Comparison of ENCODE assay signal across 8 cellular contexts in the genomic region with DNA sequence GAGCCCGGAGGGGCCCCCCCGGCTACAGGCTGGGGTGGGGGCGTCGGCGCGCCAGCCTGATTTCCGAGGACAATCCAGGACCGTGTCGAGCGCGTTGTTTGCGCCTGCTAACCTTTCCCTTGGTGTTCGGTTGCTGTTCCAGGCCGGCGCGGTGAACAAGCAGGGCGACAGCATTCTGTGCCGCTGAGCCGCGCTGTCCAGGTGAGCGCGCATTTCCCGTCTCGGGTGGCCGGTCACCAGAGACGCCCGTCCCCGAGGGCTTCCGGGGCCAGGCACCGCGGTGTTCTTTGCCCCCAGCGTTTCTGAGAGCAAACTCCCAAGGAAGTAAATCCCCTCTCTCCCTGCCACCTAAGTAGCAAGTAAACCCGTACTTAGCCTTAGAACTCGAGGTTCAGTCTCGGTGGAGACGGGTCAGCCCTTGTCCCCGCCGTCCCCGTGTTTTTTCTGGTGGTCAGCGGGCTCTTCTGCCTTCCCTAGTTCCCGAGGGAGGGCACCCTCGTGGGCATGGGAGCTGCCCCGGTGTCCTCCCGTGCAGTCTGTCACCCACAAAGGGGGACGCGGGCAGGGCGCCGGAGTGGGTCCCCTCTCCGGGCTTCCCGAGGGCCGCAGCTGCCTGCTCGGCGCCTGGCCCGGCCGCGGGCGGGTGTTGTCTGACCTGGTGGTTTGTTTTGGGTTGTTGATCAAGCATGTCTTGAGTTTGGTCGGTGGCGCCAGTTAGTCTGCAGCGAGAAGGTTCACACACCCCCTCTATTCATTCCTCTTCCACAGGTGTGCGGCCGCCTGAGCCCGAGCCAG. TPM values are rescaled to one million over a fixed set of nuclear protein-coding genes. Genes with fewer than 3 reads are reported as not detected.
DNase-seq lines count a peak whose midpoint lies in the region; FAIRE-seq and TF ChIP-seq lines count a peak whose summit lies in the region.

No MANE protein-coding gene starts in this region.

- no peaks in the 10 kb centered on the region for H3K27me3 ChIP-seq in adipocyte (replicated peaks; ENCODE audit: control insufficient read depth, insufficient read depth, low read length)
- no peaks in the 10 kb centered on the region for H3K27me3 ChIP-seq in iPS DF 6.9 (ENCODE audit: control insufficient read depth, insufficient read depth, low read length)
- peaks cover 0 to 8% of the 10 kb centered on the region in 2 donors for H3K27me3 ChIP-seq in small intestine (ENCODE audit: control insufficient read depth in 2 of 2, insufficient read depth in 2 of 2, low read length in 2 of 2)

- peaks cover 0 to 2% (median 0%) of the 10 kb centered on the region in 6 donors for H3K9me3 Mint-ChIP-seq in immature natural killer cell

- FAIRE-seq in small intestine (lab: Jason Lieb, UNC) = no peak

- peak; percentile 85 for DNase-seq in DMS153 treated with DMSO at 0.1 percent for 48 hours (lab: John Stamatoyannopoulos, UW; ENCODE audit: unreplicated experiment)
- peak; percentile 59 for DNase-seq in adipocyte (ENCODE audit: low read depth)
- DNase-seq in iPS DF 6.9 (ENCODE audit: low read depth, low spot score) = no peak
- DNase-seq in small intestine = peak; percentile 41
- no peak for DNase-seq in immature natural killer cell
- DNase-seq in effector CD8-positive, alpha-beta T cell (lab: John Stamatoyannopoulos, UW) = no peak
- no peak for DNase-seq in T-helper 2 cell

- no CpG with 5 or more reads among the region's 63 CpGs for WGBS in iPS DF 6.9 (ENCODE audit: insufficient coverage, insufficient read length)
- WGBS in small intestine, 3 donors = 0 to 3% (median 1%) methylated on average over 60 to 63 of the region's 63 CpGs

- H3K36me3 ChIP-seq in adipocyte (ENCODE audit: control insufficient read depth, insufficient read depth, low read length, severe bottlenecking) = peaks cover 9% of the 10 kb centered on the region
- H3K36me3 ChIP-seq in iPS DF 6.9 (ENCODE audit: control insufficient read depth, insufficient read depth, low read length) = no peaks in the 10 kb centered on the region
- no peaks in the 10 kb centered on the region for H3K36me3 ChIP-seq in small intestine (ENCODE audit: control insufficient read depth in 2 of 2, insufficient read depth in 2 of 2, low read length in 2 of 2)

- H3K27me3 Mint-ChIP-seq in immature natural killer cell (ENCODE audit: low read depth in 3 of 3) = peaks cover 20 to 31% (median 26%) of the 10 kb centered on the region in 3 donors

- peak overlapping the region; percentile 95 for H3K9ac ChIP-seq in adipocyte (ENCODE audit: low read length)

- TF ChIP-seq RAD21 in Ishikawa (IDR thresholded peaks at IDR 0.05; ENCODE audit: low read depth) = no peak

- H3K27ac Mint-ChIP-seq in immature natural killer cell = no peak overlapping the region

- H3K9me3 ChIP-seq in adipocyte (ENCODE audit: control insufficient read depth, low read length) = no peaks in the 10 kb centered on the region
- H3K9me3 ChIP-seq in iPS DF 6.9 (ENCODE audit: control insufficient read depth, insufficient read depth, low read length) = no peaks in the 10 kb centered on the region
- no peaks in the 10 kb centered on the region for H3K9me3 ChIP-seq in small intestine (ENCODE audit: control insufficient read depth, low read depth)

- H3K4me1 Mint-ChIP-seq in immature natural killer cell = peaks cover 9 to 13% of the 10 kb centered on the region in 2 donors

- peak; percentile 51; the same call in 1 of the 2 replicates for TF ChIP-seq EP300 in Ishikawa (IDR thresholded peaks at IDR 0.05; ENCODE audit: borderline replicate concordance)

- no peaks in the 10 kb centered on the region for H3K36me3 Mint-ChIP-seq in immature natural killer cell

- H3K4me3 Mint-ChIP-seq in immature natural killer cell = peak overlapping the region in 2 of 5 donors; percentile 22 to 51

- H3K27ac ChIP-seq in iPS DF 6.9 (ENCODE audit: low read length) (no peak overlapping the region), small intestine (ENCODE audit: low read depth in 1 of 2, low read length in 1 of 2) (peak overlapping the region; percentile 24 to 94)

- peak overlapping the region; percentile 94 for H3K4me3 ChIP-seq in adipocyte (ENCODE audit: low read length)
- peak overlapping the region; percentile 90; the same call in 1 of the 2 replicates for H3K4me3 ChIP-seq in iPS DF 6.9 (ENCODE audit: low read length)
- peak overlapping the region; percentile 65 to 85 for H3K4me3 ChIP-seq in small intestine (ENCODE audit: low read depth in 1 of 2, low read length in 2 of 2)

- H3K4me1 ChIP-seq in adipocyte (ENCODE audit: control insufficient read depth, insufficient read depth, low read length) = peaks cover 14% of the 10 kb centered on the region
- no peaks in the 10 kb centered on the region for H3K4me1 ChIP-seq in iPS DF 6.9 (ENCODE audit: control insufficient read depth, insufficient read depth, low read length)
- H3K4me1 ChIP-seq in small intestine (ENCODE audit: control insufficient read depth in 2 of 2, insufficient read depth in 1 of 2, low read depth in 1 of 2, low read length in 1 of 2) = no peaks in the 10 kb centered on the region

TF ChIP-seq in Ishikawa, 13 proteins besides CTCF, POLR2A, EP300 and RAD21:
- TF ChIP-seq, protein P1, sequence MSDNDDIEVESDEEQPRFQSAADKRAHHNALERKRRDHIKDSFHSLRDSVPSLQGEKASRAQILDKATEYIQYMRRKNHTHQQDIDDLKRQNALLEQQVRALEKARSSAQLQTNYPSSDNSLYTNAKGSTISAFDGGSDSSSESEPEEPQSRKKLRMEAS (IDR thresholded peaks at IDR 0.05) = no peak
- TF ChIP-seq, protein P2, sequence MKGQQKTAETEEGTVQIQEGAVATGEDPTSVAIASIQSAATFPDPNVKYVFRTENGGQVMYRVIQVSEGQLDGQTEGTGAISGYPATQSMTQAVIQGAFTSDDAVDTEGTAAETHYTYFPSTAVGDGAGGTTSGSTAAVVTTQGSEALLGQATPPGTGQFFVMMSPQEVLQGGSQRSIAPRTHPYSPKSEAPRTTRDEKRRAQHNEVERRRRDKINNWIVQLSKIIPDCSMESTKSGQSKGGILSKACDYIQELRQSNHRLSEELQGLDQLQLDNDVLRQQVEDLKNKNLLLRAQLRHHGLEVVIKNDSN (IDR thresholded peaks at IDR 0.05) = no peak
- TF ChIP-seq CREB1 (IDR thresholded peaks at IDR 0.05; ENCODE audit: low read depth) (no peak), CEBPB (IDR thresholded peaks at IDR 0.05) (no peak), ZBTB7A (IDR thresholded peaks at IDR 0.05; ENCODE audit: low read depth) (peak; percentile 19; the same call in 1 of the 2 replicates), EGR1 (IDR thresholded peaks at IDR 0.05) (no peak), FOXM1 (IDR thresholded peaks at IDR 0.05; ENCODE audit: borderline replicate concordance, low read depth) (0 out of 2 replicates have a peak, but pooled peaks have one; percentile 23), NFIC (IDR thresholded peaks at IDR 0.05) (peak; percentile 52), YY1 (IDR thresholded peaks at IDR 0.05; ENCODE audit: low read depth) (no peak), TCF12 (IDR thresholded peaks at IDR 0.05; ENCODE audit: low read depth) (peak; percentile 74; the same call in 1 of the 2 replicates), TEAD4 (IDR thresholded peaks at IDR 0.05) (no peak), TAF1 (IDR thresholded peaks at IDR 0.05; ENCODE audit: low read depth) (no peak; the same call in 1 of the 2 replicates)
- TF ChIP-seq, protein P3, sequence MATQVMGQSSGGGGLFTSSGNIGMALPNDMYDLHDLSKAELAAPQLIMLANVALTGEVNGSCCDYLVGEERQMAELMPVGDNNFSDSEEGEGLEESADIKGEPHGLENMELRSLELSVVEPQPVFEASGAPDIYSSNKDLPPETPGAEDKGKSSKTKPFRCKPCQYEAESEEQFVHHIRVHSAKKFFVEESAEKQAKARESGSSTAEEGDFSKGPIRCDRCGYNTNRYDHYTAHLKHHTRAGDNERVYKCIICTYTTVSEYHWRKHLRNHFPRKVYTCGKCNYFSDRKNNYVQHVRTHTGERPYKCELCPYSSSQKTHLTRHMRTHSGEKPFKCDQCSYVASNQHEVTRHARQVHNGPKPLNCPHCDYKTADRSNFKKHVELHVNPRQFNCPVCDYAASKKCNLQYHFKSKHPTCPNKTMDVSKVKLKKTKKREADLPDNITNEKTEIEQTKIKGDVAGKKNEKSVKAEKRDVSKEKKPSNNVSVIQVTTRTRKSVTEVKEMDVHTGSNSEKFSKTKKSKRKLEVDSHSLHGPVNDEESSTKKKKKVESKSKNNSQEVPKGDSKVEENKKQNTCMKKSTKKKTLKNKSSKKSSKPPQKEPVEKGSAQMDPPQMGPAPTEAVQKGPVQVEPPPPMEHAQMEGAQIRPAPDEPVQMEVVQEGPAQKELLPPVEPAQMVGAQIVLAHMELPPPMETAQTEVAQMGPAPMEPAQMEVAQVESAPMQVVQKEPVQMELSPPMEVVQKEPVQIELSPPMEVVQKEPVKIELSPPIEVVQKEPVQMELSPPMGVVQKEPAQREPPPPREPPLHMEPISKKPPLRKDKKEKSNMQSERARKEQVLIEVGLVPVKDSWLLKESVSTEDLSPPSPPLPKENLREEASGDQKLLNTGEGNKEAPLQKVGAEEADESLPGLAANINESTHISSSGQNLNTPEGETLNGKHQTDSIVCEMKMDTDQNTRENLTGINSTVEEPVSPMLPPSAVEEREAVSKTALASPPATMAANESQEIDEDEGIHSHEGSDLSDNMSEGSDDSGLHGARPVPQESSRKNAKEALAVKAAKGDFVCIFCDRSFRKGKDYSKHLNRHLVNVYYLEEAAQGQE (IDR thresholded peaks at IDR 0.05; ENCODE audit: low read depth) = no peak

RNA-seq across cellular contexts. Expression of a gene that starts 1.5 kb away (rescaled TPM):
- polyA plus RNA-seq in small intestine (10 to 100 TPM in 1 of 3 donors, 1 to 10 TPM in 2; 2.5 to 10.1 (median 4.6) TPM), immature natural killer cell (not detected)

Comparison
In these comparisons a context has a peak if more than half of its experiments do, and no peak if none do; other contexts are left out.
1. DNase-seq: peak in DMS153 treated with DMSO at 0.1 percent for 48 hours (single experiment), adipocyte (single experiment) and small intestine (single experiment); none in iPS DF 6.9 (single experiment), immature natural killer cell (0 of 3), effector CD8-positive, alpha-beta T cell (single experiment) and T-helper 2 cell (0 of 5).
2. Peak in every context shown above with its lines, with median percentiles within 50 percentile points of each other: H3K4me3 ChIP-seq.